ENCODE assay signal across 7 cellular contexts in genomic region chr2:64645014-64645418, GRCh38. TPM values are rescaled to one million over a fixed set of nuclear protein-coding genes. Genes with fewer than 3 reads are reported as not detected.
DNase-seq lines count a peak whose midpoint lies in the region; ATAC-seq and TF ChIP-seq lines count a peak whose summit lies in the region.

No MANE protein-coding gene starts in this region.

- H3K27ac Mint-ChIP-seq in chondrocyte (ENCODE audit: unreplicated experiment) = peak overlapping the region; percentile 96

- TF ChIP-seq EP300 in stomach (IDR thresholded peaks at IDR 0.05) = no peak

- peak overlapping the region; percentile 81 for H3K27ac ChIP-seq in RWPE2 (ENCODE audit: poor library complexity, severe bottlenecking)
- peak overlapping the region; percentile 89 to 94 for H3K27ac ChIP-seq in left lung
- peak overlapping the region; percentile 73 to 91 (median 90) for H3K27ac ChIP-seq in stomach

- peaks cover 83% of the 10 kb centered on the region for H3K4me1 Mint-ChIP-seq in chondrocyte (ENCODE audit: low read depth)

- peak overlapping the region; percentile 74 for H3K4me3 Mint-ChIP-seq in chondrocyte (ENCODE audit: unreplicated experiment)

- H3K27me3 Mint-ChIP-seq in chondrocyte (ENCODE audit: low read depth) = no peaks in the 10 kb centered on the region

- WGBS in stomach, 5 donors = 1 to 7% (median 1%) methylated on average over 17 of the region's 17 CpGs

- no peaks in the 10 kb centered on the region for H3K9me3 Mint-ChIP-seq in chondrocyte (ENCODE audit: low read depth)

- peak; percentile 57 for ATAC-seq in RWPE2 (ENCODE audit: low read depth)
- peak; percentile 78 for ATAC-seq in left lung
- no peak for ATAC-seq in HG02763 (IDR thresholded peaks at IDR 0.05; ENCODE audit: unreplicated experiment)

- peaks cover 55% of the 10 kb centered on the region for H3K4me1 ChIP-seq in RWPE2 (ENCODE audit: insufficient read depth, poor library complexity, severe bottlenecking)
- peaks cover 17 to 77% of the 10 kb centered on the region in 2 donors for H3K4me1 ChIP-seq in left lung
- H3K4me1 ChIP-seq in stomach = peaks cover 42 to 96% (median 67%) of the 10 kb centered on the region in 4 donors

- H3K36me3 Mint-ChIP-seq in chondrocyte (ENCODE audit: low read depth) = no peaks in the 10 kb centered on the region

- H3K9me3 ChIP-seq in RWPE2 (ENCODE audit: severe bottlenecking) (no peaks in the 10 kb centered on the region), left lung (no peaks in the 10 kb centered on the region), stomach (no peaks in the 10 kb centered on the region)

- peak overlapping the region; percentile 72 for H3K4me3 ChIP-seq in GM06990 (replicated peaks; ENCODE audit: low read depth, low read length)
- peak overlapping the region; percentile 49 for H3K4me3 ChIP-seq in LNCaP clone FGC (ENCODE audit: low read depth, low read length)
- peak overlapping the region; percentile 18 for H3K4me3 ChIP-seq in RWPE2 (ENCODE audit: severe bottlenecking)
- peak overlapping the region; percentile 18 to 47 for H3K4me3 ChIP-seq in left lung
- peak overlapping the region; percentile 35 to 40 (median 39) for H3K4me3 ChIP-seq in stomach

- peak; percentile 29 for TF ChIP-seq CTCF in GM06990 (IDR thresholded peaks at IDR 0.05; ENCODE audit: insufficient read depth, low read length, poor library complexity, severe bottlenecking)
- TF ChIP-seq CTCF in LNCaP clone FGC (IDR thresholded peaks at IDR 0.05; ENCODE audit: control insufficient read depth, extremely low read depth, insufficient read depth) = no peak
- no peak for TF ChIP-seq CTCF in RWPE2 (IDR thresholded peaks at IDR 0.05; ENCODE audit: poor library complexity, severe bottlenecking)
- TF ChIP-seq CTCF in chondrocyte (IDR thresholded peaks at IDR 0.05) = no peak
- no peak for TF ChIP-seq CTCF in left lung (IDR thresholded peaks at IDR 0.05)
- TF ChIP-seq CTCF in stomach (IDR thresholded peaks at IDR 0.05) = peak in 1 of 7 experiments; percentile 16

- H3K36me3 ChIP-seq in GM06990 (ENCODE audit: control insufficient read depth, insufficient read depth, low read length) (no peaks in the 10 kb centered on the region), RWPE2 (ENCODE audit: low read depth) (no peaks in the 10 kb centered on the region), left lung (no peaks in the 10 kb centered on the region), stomach (no peaks in the 10 kb centered on the region)

- intact Hi-C loops in left lung (cut with DNase I) = no loop called here
- intact Hi-C loops in stomach (cut with DNase I; ENCODE audit: low total_unique reads) = no loop called here

- H3K27me3 ChIP-seq in GM06990 (replicated peaks; ENCODE audit: control insufficient read depth, insufficient read depth, low read length) (no peaks in the 10 kb centered on the region), RWPE2 (ENCODE audit: insufficient read depth, poor library complexity, severe bottlenecking) (no peaks in the 10 kb centered on the region), left lung (no peaks in the 10 kb centered on the region), stomach (no peaks in the 10 kb centered on the region)

- peak; percentile 76 for DNase-seq in GM06990 (ENCODE audit: extremely low read depth, insufficient read length)
- no peak for DNase-seq in LNCaP clone FGC (ENCODE audit: low read depth)
- no peak for DNase-seq in RWPE2 (ENCODE audit: low spot score)
- DNase-seq in chondrocyte (ENCODE audit: low spot score) = no peak
- DNase-seq in left lung = peak in 1 of 2 donors; percentile 84
- peak; percentile 52 for DNase-seq in stomach

- TF ChIP-seq POLR2A in stomach (IDR thresholded peaks at IDR 0.05) = no peak

RNA-seq across cellular contexts. Expression of gene SERTAD2, which starts 8.7 kb away (rescaled TPM):
- 18.1 to 20.5 TPM (median 20.3 TPM) in 3 replicates for total RNA-seq in chondrocyte
- 10 to 100 TPM; 17.9 to 18.4 TPM for total RNA-seq in left lung
- 10 to 100 TPM in 2 of 5 donors, 1 to 10 TPM in 3; 2.0 to 11.9 (median 9.3) TPM for total RNA-seq in stomach
- polyA plus RNA-seq in stomach = 1 to 10 TPM; 2.9 to 7.2 (median 5.7) TPM

Comparison
In these comparisons a context has a peak if more than half of its experiments do, and no peak if none do; other contexts are left out.
1. DNase-seq: peak in GM06990 (single experiment) and stomach (single experiment); none in LNCaP clone FGC (single experiment), RWPE2 (single experiment) and chondrocyte (single experiment).
2. H3K4me3 ChIP-seq: peak in every context shown above with its lines; median percentile 72 in GM06990; 49 in LNCaP clone FGC; 39 in stomach; 32 in left lung; 18 in RWPE2.
3. Peak in every context shown above with its lines, with median percentiles within 50 percentile points of each other: H3K27ac ChIP-seq.